ENCODE assay signal across 1 cellular context in genomic region chr17:6651483-6652452, GRCh38.
TF ChIP-seq lines count a peak whose summit lies in the region.

TSS of gene C17orf100 (plus strand) at chr17:6651762. CDS start at chr17:6651914, 152 bp downstream.
TSS of gene MED31 (minus strand) at chr17:6651605. CDS start at chr17:6651528, 77 bp downstream.

TF ChIP-seq in HepG2, 621 proteins besides CTCF, POLR2A, EP300 and RAD21 (continued from another document and continues in another):
- TF ChIP-seq ZBTB33 (CRISPR knock-in tag; IDR thresholded peaks at IDR 0.05) (peak; percentile 52; the same call in 1 of the 2 replicates), ZNF382 (CRISPR knock-in tag; IDR thresholded peaks at IDR 0.05; ENCODE audit: borderline replicate concordance) (no peak), ZNF234 (CRISPR knock-in tag; conservative IDR thresholded peaks at IDR 0.05) (peak; percentile 98), BCL6 (CRISPR knock-in tag; IDR thresholded peaks at IDR 0.05) (peak; percentile 48), ZNF224 (CRISPR knock-in tag; IDR thresholded peaks at IDR 0.05) (peak; percentile 96), MYC (CRISPR knock-in tag; IDR thresholded peaks at IDR 0.05; ENCODE audit: borderline replicate concordance) (peak; percentile 92), SRSF1 (optimal IDR thresholded peaks at IDR 0.05; ENCODE audit: low read depth, low read length) (no peak), ONECUT2 (CRISPR knock-in tag; IDR thresholded peaks at IDR 0.05) (no peak), SMYD3 (CRISPR knock-in tag; IDR thresholded peaks at IDR 0.05) (peak; percentile 98; the same call in 1 of the 2 replicates), JDP2 (CRISPR knock-in tag; IDR thresholded peaks at IDR 0.05; ENCODE audit: borderline replicate concordance) (peak; percentile 72; the same call in 1 of the 2 replicates), MXD1 (CRISPR knock-in tag; IDR thresholded peaks at IDR 0.05) (peak; percentile 99), ZNF550 (CRISPR knock-in tag; IDR thresholded peaks at IDR 0.05; ENCODE audit: borderline replicate concordance) (peak; percentile 98), POGK (CRISPR knock-in tag; conservative IDR thresholded peaks at IDR 0.05) (peak; percentile 90; the same call in 1 of the 2 replicates), SOX5 (CRISPR knock-in tag; IDR thresholded peaks at IDR 0.05; ENCODE audit: borderline replicate concordance) (peak; percentile 50; the same call in 1 of the 2 replicates), NR2C2 (CRISPR knock-in tag; IDR thresholded peaks at IDR 0.05; ENCODE audit: borderline replicate concordance) (peak; percentile 76; the same call in 1 of the 2 replicates), E2F2 (CRISPR knock-in tag; IDR thresholded peaks at IDR 0.05; ENCODE audit: borderline replicate concordance) (peak; percentile 51; the same call in 1 of the 2 replicates), ZNF709 (CRISPR knock-in tag; IDR thresholded peaks at IDR 0.05) (peak; percentile 98), MXD4 (CRISPR knock-in tag; IDR thresholded peaks at IDR 0.05) (peak; percentile 91), TP53 (CRISPR knock-in tag; conservative IDR thresholded peaks at IDR 0.05) (0 out of 2 replicates have a peak, but pooled peaks have one; percentile 47), ZMAT5 (CRISPR knock-in tag; IDR thresholded peaks at IDR 0.05; ENCODE audit: borderline replicate concordance, low read depth) (no peak), TBX3 (IDR thresholded peaks at IDR 0.05; ENCODE audit: borderline replicate concordance) (no peak), KMT2A (CRISPR knock-in tag; IDR thresholded peaks at IDR 0.05) (peak; percentile 58; the same call in 1 of the 2 replicates), JUND (CRISPR knock-in tag; IDR thresholded peaks at IDR 0.05) (peak; percentile 74), ZBTB7B (CRISPR knock-in tag; IDR thresholded peaks at IDR 0.05) (peak; percentile 82), ARID2 (CRISPR knock-in tag; IDR thresholded peaks at IDR 0.05; ENCODE audit: borderline replicate concordance) (peak; percentile 77), JUN (CRISPR knock-in tag; IDR thresholded peaks at IDR 0.05) (peak; percentile 22; the same call in 1 of the 2 replicates), ZNF343 (CRISPR knock-in tag; IDR thresholded peaks at IDR 0.05) (peak; percentile 99), GFI1 (CRISPR knock-in tag; IDR thresholded peaks at IDR 0.05; ENCODE audit: borderline replicate concordance) (peak; percentile 86; the same call in 1 of the 2 replicates), RAD51 (IDR thresholded peaks at IDR 0.05; ENCODE audit: borderline replicate concordance) (no peak), MAF1 (CRISPR knock-in tag; IDR thresholded peaks at IDR 0.05; ENCODE audit: borderline replicate concordance) (peak; percentile 62; the same call in 1 of the 2 replicates), ZNF446 (CRISPR knock-in tag; IDR thresholded peaks at IDR 0.05) (peak; percentile 96), ELF4 (CRISPR knock-in tag; IDR thresholded peaks at IDR 0.05; ENCODE audit: borderline replicate concordance) (peak; percentile 88; the same call in 1 of the 2 replicates), SALL2 (CRISPR knock-in tag; IDR thresholded peaks at IDR 0.05) (peak; percentile 96), CBFB (CRISPR knock-in tag; IDR thresholded peaks at IDR 0.05) (no peak; the same call in 1 of the 2 replicates), ZFYVE20 (CRISPR knock-in tag; IDR thresholded peaks at IDR 0.05; ENCODE audit: borderline replicate concordance, low read depth) (peak; percentile 98), THYN1 (CRISPR knock-in tag; IDR thresholded peaks at IDR 0.05; ENCODE audit: borderline replicate concordance, low read depth) (0 out of 2 replicates have a peak, but pooled peaks have one; percentile 35), ZBTB37 (CRISPR knock-in tag; IDR thresholded peaks at IDR 0.05) (peak; percentile 90), ZBTB2 (CRISPR knock-in tag; IDR thresholded peaks at IDR 0.05; ENCODE audit: low read depth) (peak; percentile 67; the same call in 1 of the 2 replicates), ZNF430 (CRISPR knock-in tag; IDR thresholded peaks at IDR 0.05) (peak; percentile 97), CHCHD3 (CRISPR knock-in tag; IDR thresholded peaks at IDR 0.05) (peak; percentile 96), ZNF207 (IDR thresholded peaks at IDR 0.05; ENCODE audit: borderline replicate concordance) (no peak), MTA3 (CRISPR knock-in tag; IDR thresholded peaks at IDR 0.05) (no peak), SOX6 (IDR thresholded peaks at IDR 0.05) (no peak), SOX6 (CRISPR knock-in tag; IDR thresholded peaks at IDR 0.05) (no peak; the same call in 1 of the 2 replicates), MTF1 (CRISPR knock-in tag; IDR thresholded peaks at IDR 0.05) (peak; percentile 92), TRIM24 (CRISPR knock-in tag; IDR thresholded peaks at IDR 0.05) (no peak), THAP7 (CRISPR knock-in tag; IDR thresholded peaks at IDR 0.05) (peak; percentile 51; the same call in 1 of the 2 replicates), TBX2 (CRISPR knock-in tag; IDR thresholded peaks at IDR 0.05; ENCODE audit: borderline replicate concordance) (peak; percentile 96), ZGPAT (CRISPR knock-in tag; IDR thresholded peaks at IDR 0.05) (peak; percentile 93), FOXJ3 (CRISPR knock-in tag; IDR thresholded peaks at IDR 0.05; ENCODE audit: borderline replicate concordance) (peak; percentile 9; the same call in 1 of the 2 replicates), MZF1 (CRISPR knock-in tag; IDR thresholded peaks at IDR 0.05; ENCODE audit: borderline replicate concordance) (no peak), TFDP2 (CRISPR knock-in tag; IDR thresholded peaks at IDR 0.05) (peak; percentile 93), ZSCAN9 (CRISPR knock-in tag; IDR thresholded peaks at IDR 0.05; ENCODE audit: borderline replicate concordance) (peak; percentile 96), ZNF263 (CRISPR knock-in tag; IDR thresholded peaks at IDR 0.05) (peak; percentile 90), KAT8 (CRISPR knock-in tag; IDR thresholded peaks at IDR 0.05) (peak; percentile 76), BCLAF1 (IDR thresholded peaks at IDR 0.05) (no peak)
